Comparison of ENCODE assay signal across 31 cellular contexts in genomic region chr12:51749201-51749985, GRCh38.
"Had no signal": no experiment of that assay in that cellular context is flagged by ENCODE, and none has a peak within 500 bp of the region (broad histone marks: within the 10 kb centered on the region; RNA-seq: fewer than 3 reads in every experiment).

No MANE protein-coding gene starts in this region.

- H3K27ac ChIP-seq: breast epithelium, epithelial cell of prostate, esophagus squamous epithelium, ovary, psoas muscle, right atrium auricular region, testis, transverse colon, VCaP had no signal

- H3K9me3 ChIP-seq: breast epithelium, esophagus squamous epithelium, ovary, psoas muscle, right atrium auricular region, testis, transverse colon had no signal

- H3K4me1 Mint-ChIP-seq: central memory CD8-positive, alpha-beta T cell; stimulated activated naive B cell treated with anti-CD40 and anti-IgM and Interleukin-4, amounts not matched to agents 10 μg/mL and 1 μg/mL and 100 μg/mL, for 72 hours had no signal

- H3K27me3 Mint-ChIP-seq: central memory CD8-positive, alpha-beta T cell had no signal

- H3K4me1 ChIP-seq: breast epithelium, esophagus squamous epithelium, psoas muscle had no signal

- H3K36me3 Mint-ChIP-seq: activated naive CD8-positive, alpha-beta T cell treated with anti-CD3 and anti-CD28 coated beads, Interleukin-2, amount 10 ng/mL, durations not matched to agents 7 days and 5 days; stimulated activated naive B cell treated with anti-CD40 and anti-IgM and Interleukin-4, amounts not matched to agents 10 μg/mL and 1 μg/mL and 100 μg/mL, for 72 hours had no signal

- DNase-seq: activated CD4-positive, alpha-beta T cell treated with anti-CD3 and anti-CD28 coated beads for 48 hours; activated CD4-positive, alpha-beta T cell treated with anti-CD3 and anti-CD28 coated beads, Interleukin-2, amount 50 U/mL, for 48 hours; activated CD8-positive, alpha-beta memory T cell treated with anti-CD3 and anti-CD28 coated beads, Interleukin-2, amount 50 U/mL, for 4 hours; activated effector memory CD4-positive, alpha-beta T cell treated with anti-CD3 and anti-CD28 coated beads, Interleukin-2, amount 50 U/mL, for 16 hours; activated naive CD4-positive, alpha-beta T cell treated with anti-CD3 and anti-CD28 coated beads for 36 hours; activated naive CD8-positive, alpha-beta T cell treated with anti-CD3 and anti-CD28 coated beads, Interleukin-2, amount 10 ng/mL, durations not matched to agents 7 days and 5 days; activated T-cell treated with anti-CD3 and anti-CD28 coated beads, Interleukin-2, amount 50 U/mL, for 1 hour; dermis blood vessel endothelial cell; effector CD8-positive, alpha-beta T cell; esophagus squamous epithelium; foreskin melanocyte; left ventricle myocardium superior; ovary; psoas muscle; stimulated activated CD4-positive, alpha-beta T cell treated with anti-CD3 and anti-CD28 coated beads, Interleukin-2, amount 100 ng/mL, for 24 hours; stimulated activated naive B cell treated with anti-CD40 and anti-IgM and Interleukin-4, amounts not matched to agents 10 μg/mL and 1 μg/mL and 100 μg/mL, for 72 hours; T-helper 1 cell; testis; transverse colon had no signal

- H3K4me2 ChIP-seq: smooth muscle cell had no signal

- H3K36me3 ChIP-seq: breast epithelium, esophagus squamous epithelium, ovary, right atrium auricular region, transverse colon had no signal

- H3K27ac Mint-ChIP-seq: activated naive CD4-positive, alpha-beta T cell treated with anti-CD3 and anti-CD28 coated beads for 36 hours; activated naive CD8-positive, alpha-beta T cell treated with anti-CD3 and anti-CD28 coated beads, Interleukin-2, amount 10 ng/mL, durations not matched to agents 7 days and 5 days; activated T-helper 1 cell treated with anti-CD3 and anti-CD28 coated beads, Interleukin-12 subunit alpha, Interleukin-12 subunit beta, Interleukin-2, Interleukin-4 antibody, amounts not matched to agents 30 ng/mL and 10 ng/mL and 1 ng/mL, durations not matched to agents 14 hours and 24 hours and 36 hours; nephron; stimulated activated naive B cell treated with anti-CD40 and anti-IgM and Interleukin-4, amounts not matched to agents 10 μg/mL and 1 μg/mL and 100 μg/mL, for 72 hours had no signal

- H3K9me3 Mint-ChIP-seq: activated naive CD4-positive, alpha-beta T cell treated with anti-CD3 and anti-CD28 coated beads for 36 hours; activated naive CD8-positive, alpha-beta T cell treated with anti-CD3 and anti-CD28 coated beads, Interleukin-2, amount 10 ng/mL, durations not matched to agents 7 days and 5 days; activated T-helper 1 cell treated with anti-CD3 and anti-CD28 coated beads, Interleukin-12 subunit alpha, Interleukin-12 subunit beta, Interleukin-2, Interleukin-4 antibody, amounts not matched to agents 30 ng/mL and 10 ng/mL and 1 ng/mL, durations not matched to agents 14 hours and 24 hours and 36 hours; central memory CD8-positive, alpha-beta T cell; nephron; stimulated activated naive B cell treated with anti-CD40 and anti-IgM and Interleukin-4, amounts not matched to agents 10 μg/mL and 1 μg/mL and 100 μg/mL, for 72 hours had no signal

- H3K27me3 ChIP-seq: breast epithelium, esophagus squamous epithelium, ovary, right atrium auricular region, testis, transverse colon had no signal

- ATAC-seq: left ventricle myocardium superior; psoas muscle; stimulated activated naive B cell treated with anti-CD40 and anti-IgM and Interleukin-4, amounts not matched to agents 10 μg/mL and 1 μg/mL and 100 μg/mL, for 72 hours had no signal

- FAIRE-seq: colon, endometrium, islet of Langerhans, TTC549 had no signal

- H3K4me3 Mint-ChIP-seq: activated naive CD4-positive, alpha-beta T cell treated with anti-CD3 and anti-CD28 coated beads for 36 hours; activated naive CD8-positive, alpha-beta T cell treated with anti-CD3 and anti-CD28 coated beads, Interleukin-2, amount 10 ng/mL, durations not matched to agents 7 days and 5 days; activated T-helper 1 cell treated with anti-CD3 and anti-CD28 coated beads, Interleukin-12 subunit alpha, Interleukin-12 subunit beta, Interleukin-2, Interleukin-4 antibody, amounts not matched to agents 30 ng/mL and 10 ng/mL and 1 ng/mL, durations not matched to agents 14 hours and 24 hours and 36 hours; central memory CD8-positive, alpha-beta T cell; nephron; stimulated activated naive B cell treated with anti-CD40 and anti-IgM and Interleukin-4, amounts not matched to agents 10 μg/mL and 1 μg/mL and 100 μg/mL, for 72 hours had no signal

- H3K4me3 ChIP-seq: breast epithelium, esophagus squamous epithelium, ovary, psoas muscle, right atrium auricular region, smooth muscle cell, testis, transverse colon had no signal
